In the genomic region with DNA sequence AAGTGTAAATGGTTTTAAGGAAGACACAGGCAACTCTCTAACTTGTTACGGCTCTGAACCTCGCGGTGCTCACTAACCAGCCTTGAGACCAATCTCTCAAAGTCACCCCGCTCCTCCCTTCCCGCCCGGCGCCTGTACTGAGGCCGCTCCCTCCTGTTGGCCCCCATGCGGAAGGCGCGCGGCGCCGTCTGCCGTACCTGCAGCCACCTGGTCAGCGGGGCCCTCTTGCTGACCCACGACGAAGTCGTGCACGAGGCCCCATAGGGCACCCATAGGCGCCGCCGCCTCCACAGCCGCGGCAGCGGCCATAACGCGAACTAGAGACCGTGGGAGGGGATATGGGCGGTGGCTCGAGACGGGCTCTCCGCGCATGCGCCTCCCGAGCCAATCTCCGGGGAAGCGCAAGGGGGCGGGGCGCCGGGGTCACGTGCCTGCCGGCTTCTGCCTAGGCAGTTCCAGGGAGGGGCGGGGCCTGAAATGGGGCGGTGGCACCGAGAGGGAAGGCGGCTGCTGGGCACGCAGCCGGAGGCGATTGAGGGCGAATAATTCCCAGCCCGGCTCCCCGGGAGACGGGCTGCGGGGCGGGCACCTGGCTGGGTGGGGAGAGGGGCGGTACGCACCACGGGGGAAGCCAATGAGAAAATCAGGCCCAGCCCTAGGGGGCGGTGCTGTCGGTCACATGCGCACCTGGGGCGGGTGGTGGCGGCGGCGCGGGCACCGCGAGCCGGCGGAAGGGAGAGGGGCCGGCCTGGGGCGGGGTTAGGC, we compare ENCODE assay signal across 1 cellular context.
TF ChIP-seq lines count a peak whose summit lies in the region.

A gene with protein sequence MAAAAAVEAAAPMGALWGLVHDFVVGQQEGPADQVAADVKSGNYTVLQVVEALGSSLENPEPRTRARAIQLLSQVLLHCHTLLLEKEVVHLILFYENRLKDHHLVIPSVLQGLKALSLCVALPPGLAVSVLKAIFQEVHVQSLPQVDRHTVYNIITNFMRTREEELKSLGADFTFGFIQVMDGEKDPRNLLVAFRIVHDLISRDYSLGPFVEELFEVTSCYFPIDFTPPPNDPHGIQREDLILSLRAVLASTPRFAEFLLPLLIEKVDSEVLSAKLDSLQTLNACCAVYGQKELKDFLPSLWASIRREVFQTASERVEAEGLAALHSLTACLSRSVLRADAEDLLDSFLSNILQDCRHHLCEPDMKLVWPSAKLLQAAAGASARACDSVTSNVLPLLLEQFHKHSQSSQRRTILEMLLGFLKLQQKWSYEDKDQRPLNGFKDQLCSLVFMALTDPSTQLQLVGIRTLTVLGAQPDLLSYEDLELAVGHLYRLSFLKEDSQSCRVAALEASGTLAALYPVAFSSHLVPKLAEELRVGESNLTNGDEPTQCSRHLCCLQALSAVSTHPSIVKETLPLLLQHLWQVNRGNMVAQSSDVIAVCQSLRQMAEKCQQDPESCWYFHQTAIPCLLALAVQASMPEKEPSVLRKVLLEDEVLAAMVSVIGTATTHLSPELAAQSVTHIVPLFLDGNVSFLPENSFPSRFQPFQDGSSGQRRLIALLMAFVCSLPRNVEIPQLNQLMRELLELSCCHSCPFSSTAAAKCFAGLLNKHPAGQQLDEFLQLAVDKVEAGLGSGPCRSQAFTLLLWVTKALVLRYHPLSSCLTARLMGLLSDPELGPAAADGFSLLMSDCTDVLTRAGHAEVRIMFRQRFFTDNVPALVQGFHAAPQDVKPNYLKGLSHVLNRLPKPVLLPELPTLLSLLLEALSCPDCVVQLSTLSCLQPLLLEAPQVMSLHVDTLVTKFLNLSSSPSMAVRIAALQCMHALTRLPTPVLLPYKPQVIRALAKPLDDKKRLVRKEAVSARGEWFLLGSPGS (minus strand): TSS at position 347 of the 765 bp plus-strand sequence. CDS start 38 bp downstream, at position 309.

TF ChIP-seq in WTC11, 78 proteins besides CTCF, POLR2A, EP300 and RAD21 (continued from another document):
- TF ChIP-seq, protein P1, sequence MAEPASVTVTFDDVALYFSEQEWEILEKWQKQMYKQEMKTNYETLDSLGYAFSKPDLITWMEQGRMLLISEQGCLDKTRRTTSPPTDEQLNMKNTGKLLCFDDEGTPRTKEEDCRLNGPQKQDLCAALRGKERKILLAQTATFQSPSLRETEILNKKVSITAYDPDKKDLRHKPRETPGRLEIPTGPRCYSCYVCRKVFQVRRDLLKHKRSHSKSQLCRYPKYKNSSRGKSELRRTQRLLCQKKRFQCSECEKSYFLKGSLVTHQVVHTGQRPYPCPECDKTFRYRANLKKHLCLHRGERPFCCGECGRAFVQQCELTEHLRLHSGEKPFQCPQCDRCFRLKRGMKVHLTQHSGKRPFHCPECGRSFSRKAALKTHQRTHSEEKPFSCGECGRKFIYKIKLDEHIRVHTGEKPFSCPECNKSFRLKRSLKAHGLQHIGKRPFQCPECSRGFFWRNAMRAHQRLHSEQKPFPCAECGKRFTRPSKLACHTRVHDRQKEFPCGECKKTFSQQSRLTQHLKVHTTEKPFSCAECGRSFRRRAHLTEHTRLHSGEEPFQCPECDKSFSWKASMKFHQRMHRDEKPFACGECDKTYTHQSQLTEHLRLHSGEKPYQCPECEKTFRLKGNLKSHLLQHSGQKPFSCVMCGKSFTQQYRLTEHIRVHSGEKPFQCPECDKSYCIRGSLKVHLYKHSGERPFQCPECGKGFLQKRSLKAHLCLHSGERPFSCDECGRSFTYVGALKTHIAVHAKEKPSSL (CRISPR knock-in tag; conservative IDR thresholded peaks at IDR 0.05): no peak
- TF ChIP-seq, protein P2, sequence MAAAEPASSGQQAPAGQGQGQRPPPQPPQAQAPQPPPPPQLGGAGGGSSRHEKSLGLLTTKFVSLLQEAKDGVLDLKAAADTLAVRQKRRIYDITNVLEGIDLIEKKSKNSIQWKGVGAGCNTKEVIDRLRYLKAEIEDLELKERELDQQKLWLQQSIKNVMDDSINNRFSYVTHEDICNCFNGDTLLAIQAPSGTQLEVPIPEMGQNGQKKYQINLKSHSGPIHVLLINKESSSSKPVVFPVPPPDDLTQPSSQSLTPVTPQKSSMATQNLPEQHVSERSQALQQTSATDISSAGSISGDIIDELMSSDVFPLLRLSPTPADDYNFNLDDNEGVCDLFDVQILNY (CRISPR knock-in tag; IDR thresholded peaks at IDR 0.05): peak; percentile 29; the same call in 1 of the 2 replicates
- no peak for TF ChIP-seq JAZF1 (CRISPR knock-in tag; IDR thresholded peaks at IDR 0.05)
- TF ChIP-seq, protein P3, sequence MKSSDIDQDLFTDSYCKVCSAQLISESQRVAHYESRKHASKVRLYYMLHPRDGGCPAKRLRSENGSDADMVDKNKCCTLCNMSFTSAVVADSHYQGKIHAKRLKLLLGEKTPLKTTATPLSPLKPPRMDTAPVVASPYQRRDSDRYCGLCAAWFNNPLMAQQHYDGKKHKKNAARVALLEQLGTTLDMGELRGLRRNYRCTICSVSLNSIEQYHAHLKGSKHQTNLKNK (CRISPR knock-in tag; IDR thresholded peaks at IDR 0.05): no peak
- TF ChIP-seq MYBL2 (CRISPR knock-in tag; IDR thresholded peaks at IDR 0.05): 0 out of 2 replicates have a peak, but pooled peaks have one; percentile 55
- TF ChIP-seq, protein P4, sequence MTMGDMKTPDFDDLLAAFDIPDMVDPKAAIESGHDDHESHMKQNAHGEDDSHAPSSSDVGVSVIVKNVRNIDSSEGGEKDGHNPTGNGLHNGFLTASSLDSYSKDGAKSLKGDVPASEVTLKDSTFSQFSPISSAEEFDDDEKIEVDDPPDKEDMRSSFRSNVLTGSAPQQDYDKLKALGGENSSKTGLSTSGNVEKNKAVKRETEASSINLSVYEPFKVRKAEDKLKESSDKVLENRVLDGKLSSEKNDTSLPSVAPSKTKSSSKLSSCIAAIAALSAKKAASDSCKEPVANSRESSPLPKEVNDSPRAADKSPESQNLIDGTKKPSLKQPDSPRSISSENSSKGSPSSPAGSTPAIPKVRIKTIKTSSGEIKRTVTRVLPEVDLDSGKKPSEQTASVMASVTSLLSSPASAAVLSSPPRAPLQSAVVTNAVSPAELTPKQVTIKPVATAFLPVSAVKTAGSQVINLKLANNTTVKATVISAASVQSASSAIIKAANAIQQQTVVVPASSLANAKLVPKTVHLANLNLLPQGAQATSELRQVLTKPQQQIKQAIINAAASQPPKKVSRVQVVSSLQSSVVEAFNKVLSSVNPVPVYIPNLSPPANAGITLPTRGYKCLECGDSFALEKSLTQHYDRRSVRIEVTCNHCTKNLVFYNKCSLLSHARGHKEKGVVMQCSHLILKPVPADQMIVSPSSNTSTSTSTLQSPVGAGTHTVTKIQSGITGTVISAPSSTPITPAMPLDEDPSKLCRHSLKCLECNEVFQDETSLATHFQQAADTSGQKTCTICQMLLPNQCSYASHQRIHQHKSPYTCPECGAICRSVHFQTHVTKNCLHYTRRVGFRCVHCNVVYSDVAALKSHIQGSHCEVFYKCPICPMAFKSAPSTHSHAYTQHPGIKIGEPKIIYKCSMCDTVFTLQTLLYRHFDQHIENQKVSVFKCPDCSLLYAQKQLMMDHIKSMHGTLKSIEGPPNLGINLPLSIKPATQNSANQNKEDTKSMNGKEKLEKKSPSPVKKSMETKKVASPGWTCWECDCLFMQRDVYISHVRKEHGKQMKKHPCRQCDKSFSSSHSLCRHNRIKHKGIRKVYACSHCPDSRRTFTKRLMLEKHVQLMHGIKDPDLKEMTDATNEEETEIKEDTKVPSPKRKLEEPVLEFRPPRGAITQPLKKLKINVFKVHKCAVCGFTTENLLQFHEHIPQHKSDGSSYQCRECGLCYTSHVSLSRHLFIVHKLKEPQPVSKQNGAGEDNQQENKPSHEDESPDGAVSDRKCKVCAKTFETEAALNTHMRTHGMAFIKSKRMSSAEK (CRISPR knock-in tag; IDR thresholded peaks at IDR 0.05; ENCODE audit: borderline replicate concordance): 0 out of 2 replicates have a peak, but pooled peaks have one; percentile 76
- TF ChIP-seq, protein P5, sequence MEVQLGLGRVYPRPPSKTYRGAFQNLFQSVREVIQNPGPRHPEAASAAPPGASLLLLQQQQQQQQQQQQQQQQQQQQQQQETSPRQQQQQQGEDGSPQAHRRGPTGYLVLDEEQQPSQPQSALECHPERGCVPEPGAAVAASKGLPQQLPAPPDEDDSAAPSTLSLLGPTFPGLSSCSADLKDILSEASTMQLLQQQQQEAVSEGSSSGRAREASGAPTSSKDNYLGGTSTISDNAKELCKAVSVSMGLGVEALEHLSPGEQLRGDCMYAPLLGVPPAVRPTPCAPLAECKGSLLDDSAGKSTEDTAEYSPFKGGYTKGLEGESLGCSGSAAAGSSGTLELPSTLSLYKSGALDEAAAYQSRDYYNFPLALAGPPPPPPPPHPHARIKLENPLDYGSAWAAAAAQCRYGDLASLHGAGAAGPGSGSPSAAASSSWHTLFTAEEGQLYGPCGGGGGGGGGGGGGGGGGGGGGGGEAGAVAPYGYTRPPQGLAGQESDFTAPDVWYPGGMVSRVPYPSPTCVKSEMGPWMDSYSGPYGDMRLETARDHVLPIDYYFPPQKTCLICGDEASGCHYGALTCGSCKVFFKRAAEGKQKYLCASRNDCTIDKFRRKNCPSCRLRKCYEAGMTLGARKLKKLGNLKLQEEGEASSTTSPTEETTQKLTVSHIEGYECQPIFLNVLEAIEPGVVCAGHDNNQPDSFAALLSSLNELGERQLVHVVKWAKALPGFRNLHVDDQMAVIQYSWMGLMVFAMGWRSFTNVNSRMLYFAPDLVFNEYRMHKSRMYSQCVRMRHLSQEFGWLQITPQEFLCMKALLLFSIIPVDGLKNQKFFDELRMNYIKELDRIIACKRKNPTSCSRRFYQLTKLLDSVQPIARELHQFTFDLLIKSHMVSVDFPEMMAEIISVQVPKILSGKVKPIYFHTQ (CRISPR knock-in tag; IDR thresholded peaks at IDR 0.05): no peak
